25 cellular contexts compared by ENCODE assay signal in genomic region chr13:113172419-113172926, GRCh38. TPM values are rescaled to one million over a fixed set of nuclear protein-coding genes. Genes with fewer than 3 reads are reported as not detected.
DNase-seq lines count a peak whose midpoint lies in the region; ATAC-seq and TF ChIP-seq lines count a peak whose summit lies in the region.
"Had no signal": no experiment of that assay in that cellular context is flagged by ENCODE, and none has a peak within 500 bp of the region (broad histone marks: within the 10 kb centered on the region; RNA-seq: fewer than 3 reads in every experiment).

No MANE protein-coding gene starts in this region.

- no peak overlapping the region for H3K4me3 Mint-ChIP-seq in activated CD4-positive, alpha-beta T cell treated with anti-CD3 and anti-CD28 coated beads, Interleukin-2, amount 10 ng/mL, durations not matched to agents 7 days and 5 days
- H3K4me3 Mint-ChIP-seq: CD14-positive monocyte, IgD-negative memory B cell had no signal

- peak overlapping the region; percentile 46 for H3K27ac Mint-ChIP-seq in activated CD4-positive, alpha-beta T cell treated with anti-CD3 and anti-CD28 coated beads, Interleukin-2, amount 10 ng/mL, durations not matched to agents 7 days and 5 days

- H3K9me3 Mint-ChIP-seq in activated CD4-positive, alpha-beta T cell treated with anti-CD3 and anti-CD28 coated beads, Interleukin-2, amount 10 ng/mL, durations not matched to agents 7 days and 5 days = no peaks in the 10 kb centered on the region

- peaks cover 45% of the 10 kb centered on the region for H3K4me1 Mint-ChIP-seq in activated CD4-positive, alpha-beta T cell treated with anti-CD3 and anti-CD28 coated beads, Interleukin-2, amount 10 ng/mL, durations not matched to agents 7 days and 5 days

- DNase-seq in activated CD4-positive, alpha-beta T cell treated with anti-CD3 and anti-CD28 coated beads, Interleukin-2, amount 10 ng/mL, durations not matched to agents 7 days and 5 days = no peak
- no peak for DNase-seq in activated CD4-positive, alpha-beta T cell treated with anti-CD3 and anti-CD28 coated beads for 48 hours
- DNase-seq in 8988T (peak; percentile 7), RWPE2 (ENCODE audit: low spot score) (no peak), islet precursor cell (peak; percentile 8), putamen (ENCODE audit: low spot score) (no peak), NCI-H524 (lab: John Stamatoyannopoulos, UW) (no peak), UCSD-AML1 (lab: John Stamatoyannopoulos, UW; ENCODE audit: unreplicated experiment) (no peak)
- DNase-seq: AML-193, DMS53, GDM1, Karpas-422, MV-4-11, NCI-H1105 treated with DMSO at 0.1 percent for 48 hours, NCI-H2029 treated with DMSO at 0.1 percent for 48 hours, NCI-H226, NCI-H510A treated with DMSO at 0.1 percent for 48 hours, NCI-H774 had no signal

- no peaks in the 10 kb centered on the region for H3K4me1 ChIP-seq in RWPE2 (ENCODE audit: insufficient read depth, poor library complexity, severe bottlenecking)

- H3K27ac ChIP-seq in RWPE2 (ENCODE audit: poor library complexity, severe bottlenecking) = no peak overlapping the region
- H3K27ac ChIP-seq: SJSA1 had no signal

- H3K27me3 Mint-ChIP-seq in activated CD4-positive, alpha-beta T cell treated with anti-CD3 and anti-CD28 coated beads, Interleukin-2, amount 10 ng/mL, durations not matched to agents 7 days and 5 days = no peaks in the 10 kb centered on the region
- H3K27me3 Mint-ChIP-seq: IgD-negative memory B cell had no signal

- peaks cover 27% of the 10 kb centered on the region for H3K36me3 ChIP-seq in RWPE2 (ENCODE audit: low read depth)

- H3K36me3 Mint-ChIP-seq in activated CD4-positive, alpha-beta T cell treated with anti-CD3 and anti-CD28 coated beads, Interleukin-2, amount 10 ng/mL, durations not matched to agents 7 days and 5 days (ENCODE audit: low read depth) = peaks cover 64% of the 10 kb centered on the region

- H3K4me3 ChIP-seq in RWPE2 (ENCODE audit: severe bottlenecking) = no peak overlapping the region
- H3K4me3 ChIP-seq: SJSA1 had no signal

- CTCF ChIA-PET in activated CD4-positive, alpha-beta T cell treated with anti-CD3 and anti-CD28 coated beads, Interleukin-2, amount 10 ng/mL, durations not matched to agents 7 days and 5 days (lab: Charles Lee) = interaction anchor here (0.9 to 1.1 kb wide), 2 partner anchors 10 to 207 kb away, joined by 3 read pairs; no protein-coding TSS in a partner anchor

- no peaks in the 10 kb centered on the region for H3K27me3 ChIP-seq in RWPE2 (ENCODE audit: insufficient read depth, poor library complexity, severe bottlenecking)
- H3K27me3 ChIP-seq: SJSA1 had no signal

- ATAC-seq in RWPE2 (ENCODE audit: low read depth) = 0 out of 3 replicates have a peak, but pooled peaks have one; percentile 19
- ATAC-seq: Panc1 had no signal

- POLR2A ChIA-PET in activated CD4-positive, alpha-beta T cell treated with anti-CD3 and anti-CD28 coated beads, Interleukin-2, amount 10 ng/mL, durations not matched to agents 7 days and 5 days (lab: Charles Lee) = no interaction called here

- no peaks in the 10 kb centered on the region for H3K9me3 ChIP-seq in RWPE2 (ENCODE audit: severe bottlenecking)
- H3K9me3 ChIP-seq: SJSA1 had no signal

- TF ChIP-seq CTCF in RWPE2 (IDR thresholded peaks at IDR 0.05; ENCODE audit: poor library complexity, severe bottlenecking) = no peak

RNA-seq across cellular contexts. Expression of gene PROZ, which starts 14.0 kb away (rescaled TPM):
- under 1 TPM in 1 of 2 experiments, not detected in 1; 0.19 TPM for total RNA-seq in activated CD4-positive, alpha-beta T cell treated with anti-CD3 and anti-CD28 coated beads, Interleukin-2, amount 10 ng/mL, durations not matched to agents 7 days and 5 days
- total RNA-seq: A172, H1, M059J, SJSA1 had no signal

RNA-seq across cellular contexts. Expression of gene PCID2, which starts 36.0 kb away (rescaled TPM):
- 10 to 100 TPM; 65.5 to 69.8 TPM for total RNA-seq in activated CD4-positive, alpha-beta T cell treated with anti-CD3 and anti-CD28 coated beads, Interleukin-2, amount 10 ng/mL, durations not matched to agents 7 days and 5 days

RNA-seq across cellular contexts. Expression of gene CUL4A, which starts 36.9 kb away (rescaled TPM):
- total RNA-seq in activated CD4-positive, alpha-beta T cell treated with anti-CD3 and anti-CD28 coated beads, Interleukin-2, amount 10 ng/mL, durations not matched to agents 7 days and 5 days = 10 to 100 TPM; 81.2 to 84.6 TPM

RNA-seq across cellular contexts. Expression of gene F10, which starts 49.9 kb away (rescaled TPM):
- not detected for total RNA-seq in activated CD4-positive, alpha-beta T cell treated with anti-CD3 and anti-CD28 coated beads, Interleukin-2, amount 10 ng/mL, durations not matched to agents 7 days and 5 days

Comparison
In these comparisons a context has a peak if more than half of its experiments do, and no peak if none do; other contexts are left out.
1. DNase-seq: peak in 8988T (single experiment) and islet precursor cell (single experiment); none in activated CD4-positive, alpha-beta T cell treated with anti-CD3 and anti-CD28 coated beads, Interleukin-2, amount 10 ng/mL, durations not matched to agents 7 days and 5 days (single experiment), activated CD4-positive, alpha-beta T cell treated with anti-CD3 and anti-CD28 coated beads for 48 hours (single experiment), RWPE2 (single experiment), putamen (single experiment), NCI-H524 (0 of 2) and UCSD-AML1 (single experiment).